17 cellular contexts compared by ENCODE assay signal in the genomic region with DNA sequence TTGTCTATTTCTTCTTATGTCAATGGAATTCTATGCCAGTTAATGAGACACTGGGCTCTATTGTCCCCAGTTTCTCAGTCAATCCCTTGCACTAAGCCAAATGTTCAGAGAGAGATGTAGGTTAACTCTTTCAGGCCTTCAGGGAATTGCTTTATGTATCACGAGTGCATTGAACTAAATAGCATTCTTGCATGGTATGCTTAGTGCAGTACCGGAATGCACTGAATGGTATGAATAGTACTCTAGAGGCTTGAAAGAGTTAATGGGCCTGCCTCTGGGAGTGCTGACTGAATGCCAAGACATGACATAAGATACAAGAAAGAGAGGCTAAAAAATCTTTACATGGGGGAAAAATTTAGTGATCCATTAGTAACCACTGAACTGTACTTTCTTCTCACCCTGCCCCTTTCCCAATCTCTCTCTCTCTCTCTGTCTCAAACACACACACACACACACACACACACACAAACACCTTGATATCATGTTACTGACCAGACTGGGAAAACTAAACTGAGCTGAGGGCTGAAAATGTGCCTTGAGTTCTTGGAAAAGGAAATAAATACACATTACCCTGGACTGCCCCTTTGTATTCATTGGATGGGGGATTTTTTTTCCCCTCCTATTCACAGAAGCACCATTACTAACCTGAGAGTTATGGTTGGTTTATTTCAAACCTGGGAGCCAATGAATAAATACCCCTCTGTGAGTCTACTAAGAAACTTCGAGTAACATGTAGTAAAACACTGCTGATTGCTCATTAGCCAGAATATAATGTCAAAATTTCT. TPM values are rescaled to one million over a fixed set of nuclear protein-coding genes. Genes with fewer than 3 reads are reported as not detected.
DNase-seq lines count a peak whose midpoint lies in the region; TF ChIP-seq lines count a peak whose summit lies in the region.
"Had no signal": no experiment of that assay in that cellular context is flagged by ENCODE, and none has a peak within 500 bp of the region (broad histone marks: within the 10 kb centered on the region; RNA-seq: fewer than 3 reads in every experiment).

No MANE protein-coding gene starts in this region.

- no peaks in the 10 kb centered on the region for H3K36me3 ChIP-seq in fibroblast of lung (ENCODE audit: control insufficient read depth, insufficient read depth, low read length)
- H3K36me3 ChIP-seq in breast epithelium: no peaks in the 10 kb centered on the region
- H3K36me3 ChIP-seq in adrenal gland (replicated peaks in 1 of 2): no peaks in the 10 kb centered on the region
- no peaks in the 10 kb centered on the region for H3K36me3 ChIP-seq in thyroid gland
- H3K36me3 ChIP-seq: stomach had no signal

- H3K4me2 ChIP-seq in fibroblast of lung (ENCODE audit: extremely low read depth, insufficient read depth, low read length): no peak overlapping the region

- no peak overlapping the region for H2AFZ ChIP-seq in fibroblast of lung (ENCODE audit: low read length)

- H3K27me3 ChIP-seq in fibroblast of lung (ENCODE audit: control insufficient read depth, insufficient read depth, low read length) (no peaks in the 10 kb centered on the region), breast epithelium (no peaks in the 10 kb centered on the region), adrenal gland (no peaks in the 10 kb centered on the region), thyroid gland (no peaks in the 10 kb centered on the region)
- H3K27me3 ChIP-seq: stomach had no signal

- no peak overlapping the region for H3K4me3 ChIP-seq in fibroblast of lung (replicated peaks in 1 of 4; ENCODE audit: control extremely low read depth in 1 of 4, insufficient read depth in 1 of 4, low read depth in 3 of 4, low read length in 4 of 4)
- H3K4me3 ChIP-seq in breast epithelium: no peak overlapping the region
- no peak overlapping the region for H3K4me3 ChIP-seq in adrenal gland
- H3K4me3 ChIP-seq in thyroid gland (replicated peaks in 1 of 3): no peak overlapping the region
- H3K4me3 ChIP-seq: stomach had no signal

- H3K27ac ChIP-seq in fibroblast of lung (ENCODE audit: insufficient read depth, low read length) (no peak overlapping the region), breast epithelium (no peak overlapping the region), adrenal gland (no peak overlapping the region), thyroid gland (no peak overlapping the region)
- H3K27ac ChIP-seq: stomach, VCaP had no signal

- 70 to 81% (median 72%) methylated on average over 3 of the region's 3 CpGs for WGBS in adrenal gland, 4 donors
- WGBS in thyroid gland, 2 donors: 56 to 74% methylated on average over 3 of the region's 3 CpGs

- H4K20me1 ChIP-seq in fibroblast of lung (ENCODE audit: control insufficient read depth, extremely low read depth, insufficient read depth, low read length): no peaks in the 10 kb centered on the region

- H3K79me2 ChIP-seq in fibroblast of lung (ENCODE audit: control insufficient read depth, insufficient read depth, low read length): no peaks in the 10 kb centered on the region

- no peak overlapping the region for H3K9ac ChIP-seq in fibroblast of lung (ENCODE audit: insufficient read depth, low read length)

- intact Hi-C loops in breast epithelium (cut with DNase I; ENCODE audit: low total_unique reads): no loop called here
- intact Hi-C loops in adrenal gland (cut with DNase I): no loop called here
- intact Hi-C loops in thyroid gland (cut with DNase I): no loop called here

- TF ChIP-seq CTCF in fibroblast of lung (conservative IDR thresholded peaks at IDR 0.05 in 1 of 2, IDR thresholded peaks at IDR 0.05 in 1 of 2; ENCODE audit: low read depth in 1 of 2, low read length in 2 of 2): no peak
- TF ChIP-seq CTCF in breast epithelium (IDR thresholded peaks at IDR 0.05): no peak
- no peak for TF ChIP-seq CTCF in adrenal gland (IDR thresholded peaks at IDR 0.05)
- no peak for TF ChIP-seq CTCF in thyroid gland (IDR thresholded peaks at IDR 0.05)

- H3K4me1 ChIP-seq in fibroblast of lung (ENCODE audit: control insufficient read depth, extremely low read depth, insufficient read depth, low read length): peaks cover 2% of the 10 kb centered on the region
- H3K4me1 ChIP-seq in breast epithelium: no peaks in the 10 kb centered on the region
- H3K4me1 ChIP-seq in adrenal gland (replicated peaks in 1 of 2): peaks cover 0 to 5% of the 10 kb centered on the region in 2 donors
- H3K4me1 ChIP-seq in thyroid gland: no peaks in the 10 kb centered on the region

- DNase-seq in Daoy (ENCODE audit: low read depth) (peak; percentile 29), NCI-H69 (lab: John Stamatoyannopoulos, UW) (peak; percentile 33), fibroblast of lung (ENCODE audit: low read depth in 2 of 2) (peak; percentile 46 to 78), non-pigmented ciliary epithelial cell (ENCODE audit: low read depth) (peak; percentile 23), T-helper 2 cell (no peak), breast epithelium (ENCODE audit: low spot score in 2 of 2) (no peak), adrenal gland (no peak), thyroid gland (no peak)
- DNase-seq: NCI-H1417; NCI-H526 treated with DMSO at 0.1 percent for 48 hours; SHP77; stimulated activated CD4-positive, alpha-beta T cell treated with anti-CD3 and anti-CD28 coated beads, Interleukin-4, amount 100 ng/mL, for 24 hours; stomach had no signal

- TF ChIP-seq POLR2A in breast epithelium (IDR thresholded peaks at IDR 0.05) (no peak), adrenal gland (IDR thresholded peaks at IDR 0.05) (no peak), thyroid gland (IDR thresholded peaks at IDR 0.05) (no peak)

- no peaks in the 10 kb centered on the region for H3K9me3 ChIP-seq in fibroblast of lung (ENCODE audit: control insufficient read depth, insufficient read depth, low read depth, low read length)
- no peaks in the 10 kb centered on the region for H3K9me3 ChIP-seq in breast epithelium
- H3K9me3 ChIP-seq in adrenal gland (replicated peaks in 1 of 3): no peaks in the 10 kb centered on the region
- no peaks in the 10 kb centered on the region for H3K9me3 ChIP-seq in thyroid gland
- H3K9me3 ChIP-seq: stomach had no signal

RNA-seq across cellular contexts. Expression of a gene that starts 35.4 kb away (rescaled TPM):
- total RNA-seq in Daoy (2014; rRNA removed; shearing (Covaris generic)): not detected in 2 replicates
- total RNA-seq in fibroblast of lung (0.33 TPM in 1 of 2 replicates, not detected in the other), breast epithelium (under 1 TPM in 2 of 3 donors, not detected in 1; under 0.01 to 0.16 TPM), adrenal gland (1 to 10 TPM in 1 of 8 donors, under 1 TPM in 3, not detected in 4; 0.31 to 1.5 (median 0.56) TPM), thyroid gland (under 1 TPM in 2 of 4 donors, not detected in 2; 0.11 to 0.13 TPM)
- polyA plus RNA-seq in fibroblast of lung (0.02 and 0.27 TPM in 2 replicates), adrenal gland (not detected)
- 0.28 TPM in 1 of 2 replicates, not detected in the other for polyA plus RNA-seq in fibroblast of lung (2012)
- polyA minus RNA-seq in fibroblast of lung (ENCODE audit: low replicate concordance): not detected in 2 replicates
- total RNA-seq: mucosa of gallbladder had no signal
- polyA plus RNA-seq: endothelial cell of umbilical vein, IgD-negative memory B cell had no signal

Comparison
In these comparisons a context has a peak if more than half of its experiments do, and no peak if none do; other contexts are left out.
1. DNase-seq: peak in Daoy (single experiment), NCI-H69 (single experiment), fibroblast of lung (2 of 2) and non-pigmented ciliary epithelial cell (single experiment); none in T-helper 2 cell (0 of 5), breast epithelium (0 of 2), adrenal gland (0 of 7) and thyroid gland (0 of 2).